ENCODE assay signal across 18 cellular contexts in the genomic region with DNA sequence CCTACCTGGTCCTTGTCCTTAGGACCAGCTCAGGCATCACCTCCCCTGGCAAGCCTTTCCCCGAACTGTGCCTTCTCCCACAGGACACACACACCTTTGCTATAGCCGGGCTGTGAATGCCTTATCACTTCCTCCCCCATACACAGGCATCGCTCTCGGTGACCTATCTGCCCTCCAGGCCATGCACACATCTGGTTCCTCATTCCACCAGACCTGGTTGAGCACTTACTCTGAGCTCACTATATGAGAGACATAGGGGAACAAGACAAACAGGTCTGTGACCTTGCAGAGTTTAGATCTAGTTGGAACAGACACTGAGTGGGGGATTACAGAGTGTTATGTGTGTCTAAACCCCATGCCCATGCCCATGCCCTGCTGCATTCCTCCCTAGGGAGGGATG. TPM values are rescaled to one million over a fixed set of nuclear protein-coding genes. Genes with fewer than 3 reads are reported as not detected.
DNase-seq lines count a peak whose midpoint lies in the region; ATAC-seq and FAIRE-seq lines count a peak whose summit lies in the region.
"Had no signal": no experiment of that assay in that cellular context is flagged by ENCODE, and none has a peak within 500 bp of the region (broad histone marks: within the 10 kb centered on the region; RNA-seq: fewer than 3 reads in every experiment).

No MANE protein-coding gene starts in this region.

- DNase-seq in NOMO-1 treated with dmso at 0.1 percent for 144 hours (lab: John Stamatoyannopoulos, UW; ENCODE audit: unreplicated experiment) = peak; percentile 38
- no peak for DNase-seq in effector memory CD8-positive, alpha-beta T cell
- DNase-seq in globus pallidus (ENCODE audit: low spot score) = no peak
- no peak for DNase-seq in frontal cortex (ENCODE audit: low spot score in 2 of 2)
- DNase-seq: naive B cell, NCI-H187, NCI-H446 treated with DMSO at 0.1 percent for 48 hours, PC-3 had no signal

- ATAC-seq in effector memory CD8-positive, alpha-beta T cell (replicated peaks) = no peak
- ATAC-seq in stimulated activated memory B cell treated with anti-CD40 and anti-IgM and Interleukin-4, amounts not matched to agents 10 μg/mL and 1 μg/mL and 100 μg/mL, for 72 hours = peak; percentile 65
- ATAC-seq in GM21526 (IDR thresholded peaks at IDR 0.05; ENCODE audit: low FRiP score, unreplicated experiment) = no peak
- ATAC-seq: activated T-helper 17 cell treated with anti-CD3 and anti-CD28 coated beads, Interleukin-2, amount 50 U/mL, for 72 hours; PC-3 had no signal

- peaks cover 17 to 36% (median 21%) of the 10 kb centered on the region in 3 donors for H3K4me1 Mint-ChIP-seq in IgD-negative memory B cell
- peaks cover 32 to 40% of the 10 kb centered on the region in 2 donors for H3K4me1 Mint-ChIP-seq in effector memory CD8-positive, alpha-beta T cell (ENCODE audit: low read depth in 2 of 2)
- H3K4me1 Mint-ChIP-seq in stimulated activated memory B cell treated with anti-CD40 and anti-IgM and Interleukin-4, amounts not matched to agents 10 μg/mL and 1 μg/mL and 100 μg/mL, for 72 hours = peaks cover 51% of the 10 kb centered on the region

- H3K36me3 Mint-ChIP-seq in IgD-negative memory B cell = no peaks in the 10 kb centered on the region
- peaks cover 16% of the 10 kb centered on the region for H3K36me3 Mint-ChIP-seq in effector memory CD8-positive, alpha-beta T cell (ENCODE audit: insufficient read depth)
- peaks cover 12% of the 10 kb centered on the region for H3K36me3 Mint-ChIP-seq in stimulated activated memory B cell treated with anti-CD40 and anti-IgM and Interleukin-4, amounts not matched to agents 10 μg/mL and 1 μg/mL and 100 μg/mL, for 72 hours

- H3K9me3 Mint-ChIP-seq in IgD-negative memory B cell = peaks cover 0 to 6% (median 0%) of the 10 kb centered on the region in 3 donors
- H3K9me3 Mint-ChIP-seq in effector memory CD8-positive, alpha-beta T cell = peaks cover 0 to 5% of the 10 kb centered on the region in 2 donors
- H3K9me3 Mint-ChIP-seq in stimulated activated memory B cell treated with anti-CD40 and anti-IgM and Interleukin-4, amounts not matched to agents 10 μg/mL and 1 μg/mL and 100 μg/mL, for 72 hours = peaks cover 7% of the 10 kb centered on the region
- H3K9me3 Mint-ChIP-seq: activated T-helper 17 cell treated with anti-CD3 and anti-CD28 coated beads, Interleukin-2, amount 50 U/mL, for 72 hours had no signal

- H3K4me3 Mint-ChIP-seq in IgD-negative memory B cell = peak overlapping the region in 1 of 4 donors; percentile 18
- peak overlapping the region; percentile 0 to 68 for H3K4me3 Mint-ChIP-seq in effector memory CD8-positive, alpha-beta T cell
- no peak overlapping the region for H3K4me3 Mint-ChIP-seq in stimulated activated memory B cell treated with anti-CD40 and anti-IgM and Interleukin-4, amounts not matched to agents 10 μg/mL and 1 μg/mL and 100 μg/mL, for 72 hours
- H3K4me3 Mint-ChIP-seq: activated T-helper 17 cell treated with anti-CD3 and anti-CD28 coated beads, Interleukin-2, amount 50 U/mL, for 72 hours had no signal

- peaks cover 8% of the 10 kb centered on the region for H3K27me3 Mint-ChIP-seq in IgD-negative memory B cell
- H3K27me3 Mint-ChIP-seq in effector memory CD8-positive, alpha-beta T cell = no peaks in the 10 kb centered on the region
- no peaks in the 10 kb centered on the region for H3K27me3 Mint-ChIP-seq in stimulated activated memory B cell treated with anti-CD40 and anti-IgM and Interleukin-4, amounts not matched to agents 10 μg/mL and 1 μg/mL and 100 μg/mL, for 72 hours
- H3K27me3 Mint-ChIP-seq: activated T-helper 17 cell treated with anti-CD3 and anti-CD28 coated beads, Interleukin-2, amount 50 U/mL, for 72 hours; naive B cell had no signal

- FAIRE-seq in frontal cortex (lab: Jason Lieb, UNC) = no peak
- FAIRE-seq: GM18507, TTC549 had no signal

- H3K27ac Mint-ChIP-seq in IgD-negative memory B cell = peak overlapping the region in 2 of 3 donors; percentile 21 to 91
- H3K27ac Mint-ChIP-seq in effector memory CD8-positive, alpha-beta T cell = peak overlapping the region in 1 of 2 donors; percentile 89
- no peak overlapping the region for H3K27ac Mint-ChIP-seq in stimulated activated memory B cell treated with anti-CD40 and anti-IgM and Interleukin-4, amounts not matched to agents 10 μg/mL and 1 μg/mL and 100 μg/mL, for 72 hours

RNA-seq across cellular contexts. Expression of gene BCR, which starts 3.1 kb away (rescaled TPM):
- polyA plus RNA-seq in IgD-negative memory B cell = 5.9 TPM
- 46.1 TPM for total RNA-seq in frontal cortex

RNA-seq across cellular contexts. Expression of gene RAB36, which starts 31.9 kb away (rescaled TPM):
- 1.8 TPM for polyA plus RNA-seq in IgD-negative memory B cell
- 2.9 TPM for total RNA-seq in frontal cortex

RNA-seq across cellular contexts. Expression of gene RSPH14, which starts 35.4 kb away (rescaled TPM):
- polyA plus RNA-seq in IgD-negative memory B cell = 0.39 TPM
- total RNA-seq in frontal cortex = 2.4 TPM
- total RNA-seq: activated T-helper 17 cell treated with anti-CD3 and anti-CD28 coated beads, Interleukin-2, amount 50 U/mL, for 72 hours; glomerular endothelial cell; HT1080; SK-MEL-5; smooth muscle cell had no signal
